Comparison of ENCODE assay signal across 10 cellular contexts in the genomic region with DNA sequence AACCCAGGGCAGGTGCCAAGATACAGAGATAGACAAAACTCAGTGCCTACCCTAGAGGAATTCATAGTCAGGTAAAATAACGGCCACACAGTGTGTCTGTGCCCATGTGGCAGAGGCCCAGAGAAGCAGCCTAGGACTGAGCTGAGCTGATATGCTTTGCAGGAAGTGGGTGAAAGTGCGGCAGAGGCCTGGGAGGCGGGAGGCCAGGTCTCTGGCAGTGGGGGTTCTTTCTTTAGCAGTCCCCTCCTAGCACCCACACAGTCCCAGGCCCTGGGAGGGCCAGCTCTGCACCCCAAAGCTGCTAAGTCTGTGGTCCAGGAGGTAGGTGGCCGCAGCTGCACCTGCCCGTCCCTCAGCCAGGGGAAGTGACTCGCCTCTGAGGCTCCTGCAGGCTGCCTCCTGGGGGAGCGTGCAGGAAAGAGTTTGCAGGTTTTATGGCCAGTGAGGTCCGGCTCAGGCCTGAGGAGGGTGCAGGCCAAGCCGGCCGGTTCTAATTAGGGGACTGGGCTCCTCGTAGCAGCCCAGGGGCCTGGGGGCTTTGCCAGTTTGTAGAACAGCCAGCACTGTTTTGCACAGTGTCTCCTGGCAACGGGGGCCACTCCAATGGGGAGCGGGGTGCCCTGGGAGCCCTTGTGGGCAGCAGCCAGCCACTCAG.
DNase-seq lines count a peak whose midpoint lies in the region; ATAC-seq and TF ChIP-seq lines count a peak whose summit lies in the region.
"Had no signal": no experiment of that assay in that cellular context is flagged by ENCODE, and none has a peak within 500 bp of the region (broad histone marks: within the 10 kb centered on the region; RNA-seq: fewer than 3 reads in every experiment).

No MANE protein-coding gene starts in this region.

- H3K4me3 Mint-ChIP-seq in T-helper 2 cell treated with Interferon-gamma antibody and Interleukin-4, amounts not matched to agents 5 μg/mL and 100 μg/mL, for 36 hours, result no peak overlapping the region

- no peaks in the 10 kb centered on the region for H3K36me3 ChIP-seq in smooth muscle cell (ENCODE audit: low read depth)

- H3K9me3 ChIP-seq in smooth muscle cell (replicated peaks; ENCODE audit: low read depth), result no peaks in the 10 kb centered on the region

- H2AFZ ChIP-seq in smooth muscle cell (ENCODE audit: low read depth), result no peak overlapping the region

- no peak for TF ChIP-seq CTCF in smooth muscle cell (IDR thresholded peaks at IDR 0.05; ENCODE audit: borderline replicate concordance, insufficient read depth, poor library complexity, severe bottlenecking)

- no peaks in the 10 kb centered on the region for H4K20me1 ChIP-seq in smooth muscle cell (ENCODE audit: low read depth)

- H3K4me2 ChIP-seq in smooth muscle cell, result no peak overlapping the region

- no peak overlapping the region for H3K4me3 ChIP-seq in smooth muscle cell

- H3K9me3 Mint-ChIP-seq in T-helper 2 cell treated with Interferon-gamma antibody and Interleukin-4, amounts not matched to agents 5 μg/mL and 100 μg/mL, for 36 hours, result no peaks in the 10 kb centered on the region

- no peaks in the 10 kb centered on the region for H3K36me3 Mint-ChIP-seq in T-helper 2 cell treated with Interferon-gamma antibody and Interleukin-4, amounts not matched to agents 5 μg/mL and 100 μg/mL, for 36 hours (ENCODE audit: low read depth)

- H3K27me3 Mint-ChIP-seq in T-helper 2 cell treated with Interferon-gamma antibody and Interleukin-4, amounts not matched to agents 5 μg/mL and 100 μg/mL, for 36 hours (ENCODE audit: low read depth), result no peaks in the 10 kb centered on the region

- WGBS in smooth muscle cell (ENCODE audit: low lambda C conversion rate), result 70% methylated on average over 13 of the region's 13 CpGs

- peaks cover 16% of the 10 kb centered on the region for H3K4me1 ChIP-seq in smooth muscle cell (ENCODE audit: low read depth)

- H3K27ac ChIP-seq in smooth muscle cell (ENCODE audit: low read depth), result peak overlapping the region; percentile 88
- H3K27ac ChIP-seq: 22Rv1, epithelial cell of prostate had no signal

- no peak for ATAC-seq in GM21619 (IDR thresholded peaks at IDR 0.05; ENCODE audit: unreplicated experiment)

- H3K9ac ChIP-seq in smooth muscle cell (ENCODE audit: low read depth), result no peak overlapping the region

- no peak overlapping the region for H3K27ac Mint-ChIP-seq in T-helper 2 cell treated with Interferon-gamma antibody and Interleukin-4, amounts not matched to agents 5 μg/mL and 100 μg/mL, for 36 hours

- H3K4me1 Mint-ChIP-seq in T-helper 2 cell treated with Interferon-gamma antibody and Interleukin-4, amounts not matched to agents 5 μg/mL and 100 μg/mL, for 36 hours (ENCODE audit: low read depth), result peaks cover 7% of the 10 kb centered on the region

- DNase-seq in DMS 273 (lab: John Stamatoyannopoulos, UW; ENCODE audit: unreplicated experiment) (peak; percentile 66), DMS 273 treated with DMSO at 0.1 percent for 48 hours (lab: John Stamatoyannopoulos, UW) (no peak), glomerular visceral epithelial cell (ENCODE audit: extremely low spot score) (peak; percentile 71), smooth muscle cell (lab: John Stamatoyannopoulos, UW; ENCODE audit: unreplicated experiment) (no peak), NOMO-1 treated with dmso at 0.1 percent for 144 hours (lab: John Stamatoyannopoulos, UW; ENCODE audit: unreplicated experiment) (no peak), MV-4-11 (lab: John Stamatoyannopoulos, UW) (no peak)
- DNase-seq in T-helper 2 cell treated with Interferon-gamma antibody and Interleukin-4, amounts not matched to agents 5 μg/mL and 100 μg/mL, for 36 hours (ENCODE audit: low spot score), result peak; percentile 15

- H3F3A ChIP-seq in smooth muscle cell (ENCODE audit: low read depth), result peaks cover 21% of the 10 kb centered on the region

- no peaks in the 10 kb centered on the region for H3K27me3 ChIP-seq in smooth muscle cell (ENCODE audit: low read depth)

- no peaks in the 10 kb centered on the region for H3K79me2 ChIP-seq in smooth muscle cell (ENCODE audit: low read depth)

Comparison
In these comparisons a context has a peak if more than half of its experiments do, and no peak if none do; other contexts are left out.
1. DNase-seq: peak in DMS 273 (single experiment), T-helper 2 cell treated with Interferon-gamma antibody and Interleukin-4, amounts not matched to agents 5 μg/mL and 100 μg/mL, for 36 hours (single experiment) and glomerular visceral epithelial cell (single experiment); none in DMS 273 treated with DMSO at 0.1 percent for 48 hours (single experiment), smooth muscle cell (single experiment), NOMO-1 treated with dmso at 0.1 percent for 144 hours (single experiment) and MV-4-11 (single experiment).